In the genomic region with DNA sequence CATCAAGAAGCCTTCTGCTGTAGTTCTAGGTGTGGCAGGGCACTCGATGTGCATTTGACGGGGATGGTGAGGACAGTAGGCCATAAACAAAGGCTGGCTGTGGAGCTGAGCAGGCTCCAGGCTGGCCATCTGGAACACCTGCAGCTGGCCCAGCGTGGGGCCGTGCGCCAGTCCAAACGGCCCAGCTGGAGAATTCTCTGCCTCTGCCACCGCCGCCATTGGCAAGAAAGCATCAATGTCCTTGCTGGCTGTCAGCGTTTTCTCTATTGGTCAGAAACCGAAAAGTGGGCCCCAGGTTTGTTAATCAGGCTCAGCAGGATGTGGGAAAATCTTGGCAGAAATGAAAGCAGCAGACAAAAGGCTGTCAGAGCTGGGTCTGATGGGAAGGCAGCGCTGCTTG, we compare ENCODE assay signal across 18 cellular contexts. TPM values are rescaled to one million over a fixed set of nuclear protein-coding genes. Genes with fewer than 3 reads are reported as not detected.
DNase-seq lines count a peak whose midpoint lies in the region; ATAC-seq, FAIRE-seq and TF ChIP-seq lines count a peak whose summit lies in the region.
"Had no signal": no experiment of that assay in that cellular context is flagged by ENCODE, and none has a peak within 500 bp of the region (broad histone marks: within the 10 kb centered on the region; RNA-seq: fewer than 3 reads in every experiment).

No MANE protein-coding gene starts in this region.

- H3K27me3 Mint-ChIP-seq in astrocyte (ENCODE audit: low read depth, unreplicated experiment) (no peaks in the 10 kb centered on the region), CD14-positive monocyte (ENCODE audit: low read depth in 3 of 3) (peaks cover 0 to 3% (median 0%) of the 10 kb centered on the region in 3 donors)
- peaks cover 9 to 48% (median 41%) of the 10 kb centered on the region in 5 donors for H3K27me3 Mint-ChIP-seq in naive thymus-derived CD4-positive, alpha-beta T cell

- no peaks in the 10 kb centered on the region for H3K4me1 Mint-ChIP-seq in astrocyte (ENCODE audit: low read depth, unreplicated experiment)
- no peaks in the 10 kb centered on the region for H3K4me1 Mint-ChIP-seq in naive thymus-derived CD4-positive, alpha-beta T cell
- H3K4me1 Mint-ChIP-seq in CD14-positive monocyte, result no peaks in the 10 kb centered on the region
- H3K4me1 Mint-ChIP-seq: activated naive CD4-positive, alpha-beta T cell treated with anti-CD3 and anti-CD28 coated beads, Interleukin-2, amount 50 U/mL, for 24 hours had no signal

- no peaks in the 10 kb centered on the region for H3K36me3 Mint-ChIP-seq in astrocyte (ENCODE audit: low read depth, unreplicated experiment)
- peaks cover 0 to 6% (median 0%) of the 10 kb centered on the region in 5 donors for H3K36me3 Mint-ChIP-seq in naive thymus-derived CD4-positive, alpha-beta T cell
- H3K36me3 Mint-ChIP-seq in CD14-positive monocyte, result no peaks in the 10 kb centered on the region
- H3K36me3 Mint-ChIP-seq: activated naive CD4-positive, alpha-beta T cell treated with anti-CD3 and anti-CD28 coated beads, Interleukin-2, amount 50 U/mL, for 24 hours had no signal

- peak; percentile 88 for DNase-seq in DMS 273 (lab: John Stamatoyannopoulos, UW; ENCODE audit: unreplicated experiment)
- peak; percentile 38 for DNase-seq in NCI-H2107 (lab: John Stamatoyannopoulos, UW)
- DNase-seq in astrocyte (ENCODE audit: low read depth), result no peak
- DNase-seq in middle frontal gyrus (ENCODE audit: extremely low spot score, low spot score), result peak; percentile 40
- DNase-seq in KG1 (lab: John Stamatoyannopoulos, UW), result no peak
- DNase-seq in naive thymus-derived CD4-positive, alpha-beta T cell, result no peak
- no peak for DNase-seq in CD14-positive monocyte (ENCODE audit: low spot score)
- DNase-seq in NK-92 (lab: John Stamatoyannopoulos, UW; ENCODE audit: unreplicated experiment), result no peak
- DNase-seq: activated T-cell treated with anti-CD3 and anti-CD28 coated beads, Interleukin-2, amount 50 U/mL, for 24 hours; Caco-2; effector CD8-positive, alpha-beta T cell; GF-D8; mesendoderm had no signal

- TF ChIP-seq CTCF in astrocyte (IDR thresholded peaks at IDR 0.05; ENCODE audit: insufficient read depth, low read depth, low read length), result no peak
- no peak for TF ChIP-seq CTCF in CD14-positive monocyte (IDR thresholded peaks at IDR 0.05)

- H3K27ac Mint-ChIP-seq in astrocyte (ENCODE audit: unreplicated experiment) (peak overlapping the region; percentile 27), CD14-positive monocyte (no peak overlapping the region)
- no peak overlapping the region for H3K27ac Mint-ChIP-seq in naive thymus-derived CD4-positive, alpha-beta T cell
- H3K27ac Mint-ChIP-seq: activated naive CD4-positive, alpha-beta T cell treated with anti-CD3 and anti-CD28 coated beads, Interleukin-2, amount 50 U/mL, for 24 hours; activated T-cell treated with anti-CD3 and anti-CD28 coated beads, Interleukin-2, amount 50 U/mL, for 24 hours had no signal

- H3K9me3 ChIP-seq in astrocyte (ENCODE audit: insufficient read depth, low read depth, low read length), result no peaks in the 10 kb centered on the region
- H3K9me3 ChIP-seq in naive thymus-derived CD4-positive, alpha-beta T cell (ENCODE audit: control insufficient read depth in 2 of 3, low read length in 3 of 3), result no peaks in the 10 kb centered on the region
- H3K9me3 ChIP-seq: Caco-2 had no signal

- H3K4me3 Mint-ChIP-seq in astrocyte (ENCODE audit: unreplicated experiment) (no peak overlapping the region), CD14-positive monocyte (no peak overlapping the region)
- H3K4me3 Mint-ChIP-seq in naive thymus-derived CD4-positive, alpha-beta T cell, result no peak overlapping the region
- H3K4me3 Mint-ChIP-seq: activated naive CD4-positive, alpha-beta T cell treated with anti-CD3 and anti-CD28 coated beads, Interleukin-2, amount 50 U/mL, for 24 hours; activated T-cell treated with anti-CD3 and anti-CD28 coated beads, Interleukin-2, amount 50 U/mL, for 24 hours had no signal

- H3K4me1 ChIP-seq in astrocyte (ENCODE audit: insufficient read depth, low read length), result no peaks in the 10 kb centered on the region
- H3K4me1 ChIP-seq in naive thymus-derived CD4-positive, alpha-beta T cell (ENCODE audit: control insufficient read depth in 2 of 2, insufficient read depth in 2 of 2, low read length in 2 of 2), result no peaks in the 10 kb centered on the region
- H3K4me1 ChIP-seq: Caco-2 had no signal

- no peaks in the 10 kb centered on the region for H3K79me2 ChIP-seq in astrocyte (ENCODE audit: insufficient read depth, low read length)

- no peak overlapping the region for H3K9ac ChIP-seq in astrocyte (ENCODE audit: low read length)

- CTCF ChIA-PET in naive thymus-derived CD4-positive, alpha-beta T cell (lab: Charles Lee), result no interaction called here

- no peak overlapping the region for H3K4me3 ChIP-seq in astrocyte (ENCODE audit: insufficient read depth, low read depth, low read length)
- H3K4me3 ChIP-seq in naive thymus-derived CD4-positive, alpha-beta T cell (ENCODE audit: low read length), result no peak overlapping the region

- peak overlapping the region; percentile 26 for H3K4me2 ChIP-seq in astrocyte (ENCODE audit: low read length)

- intact Hi-C loops in naive thymus-derived CD4-positive, alpha-beta T cell (cut with micrococcal nuclease), result no loop called here
- intact Hi-C loops in CD14-positive monocyte (cut with micrococcal nuclease), result no loop called here

- H3K27me3 ChIP-seq in astrocyte (ENCODE audit: insufficient read depth, low read length), result no peaks in the 10 kb centered on the region
- H3K27me3 ChIP-seq in naive thymus-derived CD4-positive, alpha-beta T cell (ENCODE audit: control insufficient read depth in 2 of 2, insufficient read depth in 2 of 2, low read length in 2 of 2), result no peaks in the 10 kb centered on the region

- H3K27ac ChIP-seq in astrocyte (ENCODE audit: low read depth, low read length), result no peak overlapping the region
- H3K27ac ChIP-seq in naive thymus-derived CD4-positive, alpha-beta T cell (ENCODE audit: low read depth, low read length), result no peak overlapping the region

- no peaks in the 10 kb centered on the region for H4K20me1 ChIP-seq in astrocyte (ENCODE audit: insufficient read depth, low read length)

- H3K9me3 Mint-ChIP-seq in astrocyte (ENCODE audit: unreplicated experiment) (no peaks in the 10 kb centered on the region), CD14-positive monocyte (peaks cover 0 to 2% (median 0%) of the 10 kb centered on the region in 7 donors)
- no peaks in the 10 kb centered on the region for H3K9me3 Mint-ChIP-seq in naive thymus-derived CD4-positive, alpha-beta T cell
- H3K9me3 Mint-ChIP-seq: activated naive CD4-positive, alpha-beta T cell treated with anti-CD3 and anti-CD28 coated beads, Interleukin-2, amount 50 U/mL, for 24 hours; activated T-cell treated with anti-CD3 and anti-CD28 coated beads, Interleukin-2, amount 50 U/mL, for 24 hours had no signal

- no peak for FAIRE-seq in astrocyte (lab: Jason Lieb, UNC)
- FAIRE-seq: bronchial epithelial cell, GM12892, H1 had no signal

- no peak for ATAC-seq in naive thymus-derived CD4-positive, alpha-beta T cell
- ATAC-seq: sciatic nerve had no signal

- peak overlapping the region; percentile 60 for H2AFZ ChIP-seq in astrocyte (ENCODE audit: low read depth, low read length)

- POLR2A ChIA-PET in naive thymus-derived CD4-positive, alpha-beta T cell (lab: Charles Lee), result no interaction called here

- no peaks in the 10 kb centered on the region for H3K36me3 ChIP-seq in astrocyte (ENCODE audit: insufficient read depth, low read length)
- no peaks in the 10 kb centered on the region for H3K36me3 ChIP-seq in naive thymus-derived CD4-positive, alpha-beta T cell (ENCODE audit: control insufficient read depth in 2 of 3, insufficient read depth in 3 of 3, low read length in 3 of 3)

RNA-seq across cellular contexts. Expression of a gene that starts 24.0 kb away (rescaled TPM):
- total RNA-seq in astrocyte, result 93.6 and 101 TPM in 2 replicates
- 10 to 100 TPM in 1 of 5 experiments, 1 to 10 TPM in 4; 1.3 to 11.2 (median 2.5) TPM for total RNA-seq in naive thymus-derived CD4-positive, alpha-beta T cell
- polyA plus RNA-seq in naive thymus-derived CD4-positive, alpha-beta T cell, result not detected
- polyA plus RNA-seq in CD14-positive monocyte, result 1 to 10 TPM in 1 of 2 donors, under 1 TPM in 1; 0.38 to 1.2 TPM

Comparison
In these comparisons a context has a peak if more than half of its experiments do, and no peak if none do; other contexts are left out.
1. DNase-seq: peak in DMS 273 (single experiment), NCI-H2107 (single experiment) and middle frontal gyrus (single experiment); none in astrocyte (single experiment), KG1 (single experiment), naive thymus-derived CD4-positive, alpha-beta T cell (0 of 9), CD14-positive monocyte (single experiment) and NK-92 (single experiment).